In genomic region chr1:115976062-115976899, GRCh38 we compare ENCODE assay signal across 8 cellular contexts. TPM values are rescaled to one million over a fixed set of nuclear protein-coding genes. Genes with fewer than 3 reads are reported as not detected.
A peak's percentile ranks its signal among the peaks of the same experiment; 100 is the strongest.
DNase-seq lines count a peak whose midpoint lies in the region; ATAC-seq, FAIRE-seq and TF ChIP-seq lines count a peak whose summit lies in the region.

Gene SLC22A15 (plus strand): TSS chr1:115976513. CDS start chr1:115976628, 115 bp downstream.

- H3K27me3 ChIP-seq in small intestine (ENCODE audit: control insufficient read depth in 2 of 2, insufficient read depth in 2 of 2, low read length in 2 of 2), result no peaks in the 10 kb centered on the region

- H3K9me3 ChIP-seq in small intestine (ENCODE audit: control insufficient read depth, low read depth), result no peaks in the 10 kb centered on the region

- H3K27ac ChIP-seq in small intestine (ENCODE audit: low read depth in 1 of 2, low read length in 1 of 2), result peak within 1 kb of the TSS in 1 of 2 donors; percentile 55

- DNase-seq in GM12864 (ENCODE audit: low read depth) (no peak), HuH-7.5 (ENCODE audit: low spot score) (peak; percentile 62), T1000 (lab: John Stamatoyannopoulos, UW) (peak; percentile 51), cerebellar cortex (ENCODE audit: low spot score) (peak; percentile 43), iris pigment epithelial cell (ENCODE audit: low read depth) (peak; percentile 25), small intestine (peak; percentile 21), mesenteric fat pad (ENCODE audit: low spot score) (no peak)

- no peaks in the 10 kb centered on the region for H3K36me3 ChIP-seq in small intestine (ENCODE audit: control insufficient read depth in 2 of 2, insufficient read depth in 2 of 2, low read length in 2 of 2)

- FAIRE-seq in small intestine (lab: Jason Lieb, UNC), result no peak

- H3K4me1 ChIP-seq in small intestine (ENCODE audit: control insufficient read depth in 2 of 2, insufficient read depth in 1 of 2, low read depth in 1 of 2, low read length in 1 of 2), result no peaks in the 10 kb centered on the region

- WGBS in small intestine, 3 donors, result 1% methylated on average over 57 to 87 of the region's 87 CpGs

- H3K4me3 ChIP-seq in GM12864 (ENCODE audit: low read depth, low read length), result peak within 1 kb of the TSS; percentile 61
- peak within 1 kb of the TSS; percentile 57 to 64 for H3K4me3 ChIP-seq in small intestine (ENCODE audit: low read depth in 1 of 2, low read length in 2 of 2)

- TF ChIP-seq CTCF in GM12864 (IDR thresholded peaks at IDR 0.05; ENCODE audit: low read depth, low read length, missing control alignments), result no peak

- ATAC-seq in GM21717 (IDR thresholded peaks at IDR 0.05; ENCODE audit: unreplicated experiment), result peak; percentile 88

RNA-seq across cellular contexts. Expression of gene SLC22A15, which starts in this region (rescaled TPM):
- polyA plus RNA-seq in small intestine, result under 1 TPM in 2 of 3 donors, not detected in 1; 0.27 to 0.88 TPM
- total RNA-seq in mesenteric fat pad, result 5.1 TPM

Comparison
In these comparisons a context has a peak if more than half of its experiments do, and no peak if none do; other contexts are left out.
1. Peak in DNase-seq and H3K4me3 ChIP-seq in small intestine; RNA of the gene not detected or under 1 TPM.
2. DNase-seq: peak in HuH-7.5 (single experiment), T1000 (single experiment), cerebellar cortex (single experiment) and iris pigment epithelial cell (single experiment); none in GM12864 (single experiment) and mesenteric fat pad (single experiment).